ENCODE assay signal across 26 cellular contexts in the genomic region with DNA sequence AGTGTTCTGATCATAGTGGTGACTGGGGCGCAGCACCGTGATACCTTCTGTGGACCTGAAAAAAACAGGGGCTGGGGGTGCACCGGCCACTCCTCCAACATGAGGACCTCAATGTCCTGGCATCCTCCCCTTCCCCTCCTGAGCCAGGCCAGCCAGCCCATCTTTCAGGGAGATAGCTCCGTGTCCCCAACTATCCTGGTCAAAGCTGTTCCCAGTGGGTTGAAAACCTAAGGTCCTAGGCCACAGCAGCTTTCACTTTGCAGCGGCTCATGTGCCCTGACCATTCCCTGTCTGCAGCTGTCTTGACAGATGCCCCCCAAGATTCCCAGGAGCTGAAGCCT.
DNase-seq lines count a peak whose midpoint lies in the region; ATAC-seq and TF ChIP-seq lines count a peak whose summit lies in the region.
"Had no signal": no experiment of that assay in that cellular context is flagged by ENCODE, and none has a peak within 500 bp of the region (broad histone marks: within the 10 kb centered on the region; RNA-seq: fewer than 3 reads in every experiment).

No MANE protein-coding gene starts in this region.

- peak overlapping the region; percentile 62 for H3K27ac ChIP-seq in CD4-positive, CD25-positive, alpha-beta regulatory T cell (ENCODE audit: insufficient read depth, low read length, poor library complexity, severe bottlenecking)
- H3K27ac ChIP-seq in effector memory CD4-positive, alpha-beta T cell (ENCODE audit: insufficient read depth, low read length, poor library complexity, severe bottlenecking), result peak overlapping the region; percentile 88
- H3K27ac ChIP-seq: A549, foreskin keratinocyte, testis, vagina had no signal

- peaks cover 98% of the 10 kb centered on the region for H3K4me1 Mint-ChIP-seq in activated CD4-positive, alpha-beta T cell treated with anti-CD3 and anti-CD28 coated beads, Interleukin-2, amount 10 ng/mL, durations not matched to agents 7 days and 5 days
- peaks cover 42 to 100% (median 74%) of the 10 kb centered on the region in 4 donors for H3K4me1 Mint-ChIP-seq in CD4-positive, CD25-positive, alpha-beta regulatory T cell
- peaks cover 92% of the 10 kb centered on the region for H3K4me1 Mint-ChIP-seq in activated CD8-positive, alpha-beta T cell treated with anti-CD3 and anti-CD28 coated beads for 36 hours (ENCODE audit: low read depth)
- H3K4me1 Mint-ChIP-seq: activated B cell treated with CpG ODN at 0.5 μM for 24 hours, memory B cell had no signal

- peak overlapping the region; percentile 86 for H3K27ac Mint-ChIP-seq in activated CD4-positive, alpha-beta T cell treated with anti-CD3 and anti-CD28 coated beads, Interleukin-2, amount 10 ng/mL, durations not matched to agents 7 days and 5 days
- H3K27ac Mint-ChIP-seq in CD4-positive, CD25-positive, alpha-beta regulatory T cell, result peak overlapping the region in 2 of 3 donors; percentile 79 to 97
- H3K27ac Mint-ChIP-seq in activated CD8-positive, alpha-beta T cell treated with anti-CD3 and anti-CD28 coated beads for 36 hours, result peak overlapping the region; percentile 98
- H3K27ac Mint-ChIP-seq: activated B cell treated with CpG ODN at 0.5 μM for 24 hours, GM23338, HFFc6, memory B cell had no signal

- intact Hi-C loops in activated CD8-positive, alpha-beta T cell treated with anti-CD3 and anti-CD28 coated beads for 36 hours (cut with micrococcal nuclease), result loop anchor here (10.0 kb wide), 1 partner anchor 1221 kb away; no protein-coding TSS in a partner anchor
- intact Hi-C loops in sciatic nerve (cut with DNase I), result no loop called here

- no peaks in the 10 kb centered on the region for H3K9me3 Mint-ChIP-seq in activated CD4-positive, alpha-beta T cell treated with anti-CD3 and anti-CD28 coated beads, Interleukin-2, amount 10 ng/mL, durations not matched to agents 7 days and 5 days
- H3K9me3 Mint-ChIP-seq in CD4-positive, CD25-positive, alpha-beta regulatory T cell, result no peaks in the 10 kb centered on the region
- no peaks in the 10 kb centered on the region for H3K9me3 Mint-ChIP-seq in activated CD8-positive, alpha-beta T cell treated with anti-CD3 and anti-CD28 coated beads for 36 hours
- H3K9me3 Mint-ChIP-seq: activated B cell treated with CpG ODN at 0.5 μM for 24 hours, GM23338, memory B cell had no signal

- no peaks in the 10 kb centered on the region for H3K27me3 ChIP-seq in CD4-positive, CD25-positive, alpha-beta regulatory T cell (ENCODE audit: control insufficient read depth, insufficient read depth, low read length)
- H3K27me3 ChIP-seq in effector memory CD4-positive, alpha-beta T cell (replicated peaks; ENCODE audit: control insufficient read depth, insufficient read depth, low read length, poor library complexity, severe bottlenecking), result no peaks in the 10 kb centered on the region
- H3K27me3 ChIP-seq: foreskin keratinocyte, testis, vagina had no signal

- POLR2A ChIA-PET in activated CD4-positive, alpha-beta T cell treated with anti-CD3 and anti-CD28 coated beads, Interleukin-2, amount 10 ng/mL, durations not matched to agents 7 days and 5 days (lab: Charles Lee), result no interaction called here
- POLR2A ChIA-PET in activated CD8-positive, alpha-beta T cell treated with anti-CD3 and anti-CD28 coated beads for 36 hours (lab: Charles Lee), result interaction anchor here (1.1 to 2.6 kb wide), 7 partner anchors 9 to 76 kb away, joined by 4 to 8 read pairs (median 6); partner anchors contain the start of gene BCL11B

- no peak for ATAC-seq in CD4-positive, CD25-positive, alpha-beta regulatory T cell (ENCODE audit: low read depth in 2 of 2)
- ATAC-seq in activated CD8-positive, alpha-beta T cell treated with anti-CD3 and anti-CD28 coated beads for 36 hours, result no peak
- no peak for ATAC-seq in sciatic nerve
- ATAC-seq: A549, foreskin keratinocyte, GM23338, left colon had no signal

- peak overlapping the region; percentile 16 for H3K4me3 Mint-ChIP-seq in activated CD4-positive, alpha-beta T cell treated with anti-CD3 and anti-CD28 coated beads, Interleukin-2, amount 10 ng/mL, durations not matched to agents 7 days and 5 days
- H3K4me3 Mint-ChIP-seq in CD4-positive, CD25-positive, alpha-beta regulatory T cell, result peak overlapping the region; percentile 30 to 96 (median 72)
- H3K4me3 Mint-ChIP-seq in activated CD8-positive, alpha-beta T cell treated with anti-CD3 and anti-CD28 coated beads for 36 hours, result peak overlapping the region; percentile 16
- H3K4me3 Mint-ChIP-seq: activated B cell treated with CpG ODN at 0.5 μM for 24 hours, GM23338, HFFc6, memory B cell had no signal

- H3K27me3 Mint-ChIP-seq in activated CD4-positive, alpha-beta T cell treated with anti-CD3 and anti-CD28 coated beads, Interleukin-2, amount 10 ng/mL, durations not matched to agents 7 days and 5 days, result no peaks in the 10 kb centered on the region
- no peaks in the 10 kb centered on the region for H3K27me3 Mint-ChIP-seq in CD4-positive, CD25-positive, alpha-beta regulatory T cell
- H3K27me3 Mint-ChIP-seq in activated CD8-positive, alpha-beta T cell treated with anti-CD3 and anti-CD28 coated beads for 36 hours, result no peaks in the 10 kb centered on the region
- H3K27me3 Mint-ChIP-seq: memory B cell had no signal

- no peaks in the 10 kb centered on the region for H3K9me3 ChIP-seq in CD4-positive, CD25-positive, alpha-beta regulatory T cell (ENCODE audit: control insufficient read depth in 2 of 2, low read length in 2 of 2)
- no peaks in the 10 kb centered on the region for H3K9me3 ChIP-seq in effector memory CD4-positive, alpha-beta T cell (ENCODE audit: control insufficient read depth, low read length)
- H3K9me3 ChIP-seq: A549, BE2C, SK-N-SH, testis, vagina had no signal

- peaks cover 64% of the 10 kb centered on the region for H3K36me3 ChIP-seq in CD4-positive, CD25-positive, alpha-beta regulatory T cell (ENCODE audit: control insufficient read depth, insufficient read depth, low read length)
- H3K36me3 ChIP-seq in effector memory CD4-positive, alpha-beta T cell (ENCODE audit: control insufficient read depth, insufficient read depth, low read length), result peaks cover 28% of the 10 kb centered on the region
- H3K36me3 ChIP-seq: BE2C, vagina had no signal

- H3K36me3 Mint-ChIP-seq in activated CD4-positive, alpha-beta T cell treated with anti-CD3 and anti-CD28 coated beads, Interleukin-2, amount 10 ng/mL, durations not matched to agents 7 days and 5 days (ENCODE audit: low read depth), result peaks cover 78% of the 10 kb centered on the region
- peaks cover 32% of the 10 kb centered on the region for H3K36me3 Mint-ChIP-seq in CD4-positive, CD25-positive, alpha-beta regulatory T cell
- peaks cover 44% of the 10 kb centered on the region for H3K36me3 Mint-ChIP-seq in activated CD8-positive, alpha-beta T cell treated with anti-CD3 and anti-CD28 coated beads for 36 hours (ENCODE audit: low read depth)
- H3K36me3 Mint-ChIP-seq: memory B cell had no signal

- no peak for DNase-seq in activated CD4-positive, alpha-beta T cell treated with anti-CD3 and anti-CD28 coated beads, Interleukin-2, amount 10 ng/mL, durations not matched to agents 7 days and 5 days
- no peak for DNase-seq in activated CD4-positive, alpha-beta T cell treated with anti-CD3 and anti-CD28 coated beads, Interleukin-2, amount 50 U/mL, for 48 hours
- DNase-seq in CD4-positive, CD25-positive, alpha-beta regulatory T cell, result no peak
- no peak for DNase-seq in activated CD8-positive, alpha-beta T cell treated with anti-CD3 and anti-CD28 coated beads for 36 hours
- no peak for DNase-seq in effector memory CD4-positive, alpha-beta T cell
- DNase-seq in NCI-H526 (lab: John Stamatoyannopoulos, UW) (no peak), DMS 273 (lab: John Stamatoyannopoulos, UW; ENCODE audit: unreplicated experiment) (no peak), sciatic nerve (ENCODE audit: low spot score) (no peak)
- DNase-seq: activated B cell treated with CpG ODN at 0.5 μM for 24 hours, BE2C, Calu3, erythroblast, foreskin keratinocyte, HFFc6, IMR-90, left colon, NCI-H1048, NCI-H187 treated with DMSO at 0.1 percent for 48 hours, NCI-H2227 treated with DMSO at 0.1 percent for 48 hours, RPMI8226, SK-N-SH, testis had no signal

- H3K4me3 ChIP-seq in CD4-positive, CD25-positive, alpha-beta regulatory T cell (ENCODE audit: low read depth, low read length), result peak overlapping the region; percentile 34
- H3K4me3 ChIP-seq in effector memory CD4-positive, alpha-beta T cell (ENCODE audit: insufficient read depth, low read depth, low read length, poor library complexity, severe bottlenecking), result peak overlapping the region; percentile 8
- H3K4me3 ChIP-seq: A549, GM23338, testis, vagina had no signal

- TF ChIP-seq CTCF in activated CD8-positive, alpha-beta T cell treated with anti-CD3 and anti-CD28 coated beads for 36 hours (IDR thresholded peaks at IDR 0.05), result no peak

- CTCF ChIA-PET in activated CD4-positive, alpha-beta T cell treated with anti-CD3 and anti-CD28 coated beads, Interleukin-2, amount 10 ng/mL, durations not matched to agents 7 days and 5 days (lab: Charles Lee), result interaction anchor here (0.5 to 3.5 kb wide), 7 partner anchors 9 to 81 kb away, joined by 3 to 14 read pairs (median 3); no protein-coding TSS in a partner anchor
- CTCF ChIA-PET in activated CD8-positive, alpha-beta T cell treated with anti-CD3 and anti-CD28 coated beads for 36 hours (lab: Charles Lee), result interaction anchor here (1.7 to 1.8 kb wide), 2 partner anchors 27 to 70 kb away, joined by 3 to 8 read pairs; no protein-coding TSS in a partner anchor

- peaks cover 100% of the 10 kb centered on the region for H3K4me1 ChIP-seq in CD4-positive, CD25-positive, alpha-beta regulatory T cell (ENCODE audit: control insufficient read depth, insufficient read depth, low read length, poor library complexity, severe bottlenecking)
- H3K4me1 ChIP-seq in effector memory CD4-positive, alpha-beta T cell (ENCODE audit: control insufficient read depth, insufficient read depth, low read length, poor library complexity, severe bottlenecking), result peaks cover 86% of the 10 kb centered on the region
- H3K4me1 ChIP-seq: BE2C had no signal

Comparison
In these comparisons a context has a peak if more than half of its experiments do, and no peak if none do; other contexts are left out.
1. H3K4me3 Mint-ChIP-seq: peak in every context shown above with its lines; median percentile 72 in CD4-positive, CD25-positive, alpha-beta regulatory T cell; 16 in activated CD4-positive, alpha-beta T cell treated with anti-CD3 and anti-CD28 coated beads, Interleukin-2, amount 10 ng/mL, durations not matched to agents 7 days and 5 days; 16 in activated CD8-positive, alpha-beta T cell treated with anti-CD3 and anti-CD28 coated beads for 36 hours.